In the genomic region with DNA sequence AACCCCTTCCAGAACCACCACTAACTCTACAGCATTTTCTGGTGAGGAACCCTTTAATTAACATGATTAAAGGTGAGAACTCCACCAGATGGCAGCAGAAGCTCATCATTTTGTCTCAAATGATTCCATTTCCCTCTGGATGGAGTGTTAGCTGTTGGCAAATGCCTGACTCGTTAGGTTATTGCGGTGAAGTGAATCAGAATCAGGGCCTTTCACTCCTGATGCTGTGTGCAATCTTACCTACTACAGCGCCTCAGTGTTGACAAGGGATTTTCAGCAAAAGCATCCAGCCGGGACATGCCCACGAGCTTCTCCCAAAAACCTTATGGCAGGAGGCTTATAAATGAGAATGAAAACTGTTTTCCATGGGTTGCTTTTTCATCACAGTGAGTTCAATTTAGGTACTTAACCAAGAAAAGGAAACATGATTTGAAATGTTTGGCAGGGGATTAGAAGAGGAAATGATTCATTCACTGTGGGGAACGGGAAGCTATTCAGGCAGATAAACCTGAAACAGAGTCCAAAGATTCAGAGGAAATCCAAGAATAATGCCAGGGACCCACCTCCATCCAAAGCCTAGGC, we compare ENCODE assay signal across 8 cellular contexts. TPM values are rescaled to one million over a fixed set of nuclear protein-coding genes. Genes with fewer than 3 reads are reported as not detected.
DNase-seq lines count a peak whose midpoint lies in the region; ATAC-seq, FAIRE-seq and TF ChIP-seq lines count a peak whose summit lies in the region.

No MANE protein-coding gene starts in this region.

- peak; percentile 70 to 94 (median 93) for ATAC-seq in pancreas
- no peak for ATAC-seq in GM18870 (IDR thresholded peaks at IDR 0.05; ENCODE audit: unreplicated experiment)

- H3K4me2 ChIP-seq in KMS-11 = no peak overlapping the region

- no peak overlapping the region for H3K27ac Mint-ChIP-seq in activated naive CD8-positive, alpha-beta T cell treated with anti-CD3 and anti-CD28 coated beads for 36 hours
- H3K27ac Mint-ChIP-seq in glutamatergic neuron (ENCODE audit: unreplicated experiment) = no peak overlapping the region

- H3K27ac ChIP-seq in KMS-11 = no peak overlapping the region
- no peak overlapping the region for H3K27ac ChIP-seq in pancreas

- no peak overlapping the region for H3K4me3 Mint-ChIP-seq in activated naive CD8-positive, alpha-beta T cell treated with anti-CD3 and anti-CD28 coated beads for 36 hours
- no peak overlapping the region for H3K4me3 Mint-ChIP-seq in glutamatergic neuron (ENCODE audit: unreplicated experiment)

- H3K27me3 Mint-ChIP-seq in activated naive CD8-positive, alpha-beta T cell treated with anti-CD3 and anti-CD28 coated beads for 36 hours = peaks cover 28% of the 10 kb centered on the region
- H3K27me3 Mint-ChIP-seq in glutamatergic neuron (ENCODE audit: unreplicated experiment) = no peaks in the 10 kb centered on the region

- intact Hi-C loops in pancreas (cut with DNase I) = no loop called here

- peaks cover 2% of the 10 kb centered on the region for H3K36me3 Mint-ChIP-seq in activated naive CD8-positive, alpha-beta T cell treated with anti-CD3 and anti-CD28 coated beads for 36 hours
- H3K36me3 Mint-ChIP-seq in glutamatergic neuron (ENCODE audit: unreplicated experiment) = no peaks in the 10 kb centered on the region

- H3K36me3 ChIP-seq in KMS-11 (ENCODE audit: insufficient read depth) (no peaks in the 10 kb centered on the region), pancreas (no peaks in the 10 kb centered on the region)

- 24 to 28% methylated on average over 6 of the region's 6 CpGs for WGBS in pancreas, 2 donors

- no peaks in the 10 kb centered on the region for H3K27me3 ChIP-seq in KMS-11 (ENCODE audit: insufficient read depth, low read depth)
- no peaks in the 10 kb centered on the region for H3K27me3 ChIP-seq in pancreas

- no peaks in the 10 kb centered on the region for H3K9me3 ChIP-seq in pancreas

- no peaks in the 10 kb centered on the region for H3K79me2 ChIP-seq in KMS-11 (ENCODE audit: insufficient read depth, low read depth)

- FAIRE-seq in RCC 7860 (lab: Jason Lieb, UNC) = peak; percentile 81
- peak; percentile 67 for FAIRE-seq in pancreas (lab: Jason Lieb, UNC)

- no peak overlapping the region for H3K9ac ChIP-seq in KMS-11

- H3K4me3 ChIP-seq in KMS-11 (IDR thresholded peaks at IDR 0.05; ENCODE audit: insufficient read depth, low read depth, low read length) = no peak overlapping the region
- H3K4me3 ChIP-seq in pancreas = no peak overlapping the region

- H3K9me3 Mint-ChIP-seq in activated naive CD8-positive, alpha-beta T cell treated with anti-CD3 and anti-CD28 coated beads for 36 hours = peaks cover 2% of the 10 kb centered on the region
- peaks cover 4% of the 10 kb centered on the region for H3K9me3 Mint-ChIP-seq in glutamatergic neuron (ENCODE audit: unreplicated experiment)

- DNase-seq in G401 (ENCODE audit: low spot score) (peak; percentile 91), RCC 7860 (ENCODE audit: low spot score) (peak; percentile 74), glutamatergic neuron (peak; percentile 21), pancreas (peak in 3 of 6 donors; percentile 36 to 64 (median 43))
- DNase-seq in activated naive CD8-positive, alpha-beta T cell treated with anti-CD3 and anti-CD28 coated beads for 36 hours = peak; percentile 31
- DNase-seq in activated effector memory CD4-positive, alpha-beta T cell treated with Interleukin-2 at 50 U/mL for 16 hours = no peak

- no peak overlapping the region for H2AFZ ChIP-seq in KMS-11 (ENCODE audit: low read depth)

- in situ Hi-C loops in G401 (cut with HindIII; ENCODE audit: low sequenced_read_pairs) = no loop called here

- H3K4me1 Mint-ChIP-seq in activated naive CD8-positive, alpha-beta T cell treated with anti-CD3 and anti-CD28 coated beads for 36 hours = peaks cover 5% of the 10 kb centered on the region
- peaks cover 2% of the 10 kb centered on the region for H3K4me1 Mint-ChIP-seq in glutamatergic neuron (ENCODE audit: low read depth, unreplicated experiment)

- TF ChIP-seq CTCF in KMS-11 (conservative IDR thresholded peaks at IDR 0.05; ENCODE audit: low read depth, low read length) (peak; percentile 94), glutamatergic neuron (IDR thresholded peaks at IDR 0.05; ENCODE audit: partially characterized antibody, unreplicated experiment) (peak; percentile 35), pancreas (IDR thresholded peaks at IDR 0.05) (peak in 3 of 4 donors; percentile 18 to 39 (median 34))

- H4K20me1 ChIP-seq in KMS-11 (ENCODE audit: insufficient read depth) = no peaks in the 10 kb centered on the region

- H3K4me1 ChIP-seq in KMS-11 (ENCODE audit: low read depth, poor library complexity, severe bottlenecking) (peaks cover 3% of the 10 kb centered on the region), pancreas (no peaks in the 10 kb centered on the region)

RNA-seq across cellular contexts. Expression of gene CAST, which starts 48.0 kb away (rescaled TPM):
- total RNA-seq in G401 (2014; rRNA removed; shearing (Covaris generic)) = 52.0 and 59.1 TPM in 2 replicates
- 100 to 1,000 TPM; 121 to 123 TPM for total RNA-seq in activated naive CD8-positive, alpha-beta T cell treated with anti-CD3 and anti-CD28 coated beads for 36 hours
- 19.4 TPM for total RNA-seq in glutamatergic neuron (ENCODE audit: unreplicated experiment)
- 100 to 1,000 TPM in 1 of 6 donors, 10 to 100 TPM in 5; 56.4 to 100 (median 68.1) TPM for total RNA-seq in pancreas
- 10 to 100 TPM; 26.5 to 37.5 TPM for polyA plus RNA-seq in pancreas

Comparison
In these comparisons a context has a peak if more than half of its experiments do, and no peak if none do; other contexts are left out.
1. CTCF ChIP-seq: peak in every context shown above with its lines; median percentile 94 in KMS-11; 35 in glutamatergic neuron; 34 in pancreas.